Comparison of ENCODE assay signal across 8 cellular contexts in the genomic region with DNA sequence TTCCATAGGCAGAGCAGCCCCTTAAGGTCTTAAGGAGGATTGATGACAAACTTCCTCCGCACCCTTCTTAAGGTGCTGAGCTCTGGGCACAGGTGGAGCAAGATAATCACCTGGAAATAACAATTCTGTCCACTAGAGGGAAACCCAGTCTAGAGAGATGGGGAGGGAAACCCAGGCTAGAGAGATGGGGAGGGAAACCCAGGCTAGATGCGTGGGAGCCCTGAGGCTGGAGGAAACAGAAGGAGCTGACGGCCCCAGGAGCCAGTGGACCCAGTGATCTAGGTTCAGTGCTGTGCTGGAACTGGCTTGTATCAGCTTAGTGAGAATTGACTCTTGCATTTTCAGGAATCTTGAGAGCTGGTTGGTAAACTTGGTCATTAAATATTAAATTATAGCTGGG. TPM values are rescaled to one million over a fixed set of nuclear protein-coding genes. Genes with fewer than 3 reads are reported as not detected.
A peak's percentile ranks its signal among the peaks of the same experiment; 100 is the strongest.
DNase-seq lines count a peak whose midpoint lies in the region; TF ChIP-seq lines count a peak whose summit lies in the region.

No MANE protein-coding gene starts in this region.

- POLR2A ChIA-PET in PC-9 (lab: Charles Lee; ENCODE audit: unreplicated experiment) = interaction anchor here (0.5 to 0.6 kb wide), 2 partner anchors 116 to 790 kb away, joined by 3 to 6 read pairs; no protein-coding TSS in a partner anchor

- intact Hi-C loops in PC-9 (cut with micrococcal nuclease; ENCODE audit: unreplicated experiment) = loop anchor here (1.0 to 5.0 kb wide), 6 partner anchors 54 to 485 kb away; no protein-coding TSS in a partner anchor

- H3K4me1 ChIP-seq in PC-9 (replicated peaks; ENCODE audit: insufficient read depth) = no peaks in the 10 kb centered on the region

- peaks cover 6% of the 10 kb centered on the region for H3K4me1 Mint-ChIP-seq in glutamatergic neuron (ENCODE audit: low read depth, unreplicated experiment)

- H4K20me1 ChIP-seq in PC-9 (ENCODE audit: insufficient read depth) = no peaks in the 10 kb centered on the region

- no TSS peak for BruUV-seq in PC-9 (replicated peaks; lab: Mats Ljungman, UMichigan)

- H3K27ac Mint-ChIP-seq in glutamatergic neuron (ENCODE audit: unreplicated experiment) = no peak overlapping the region

- peak; percentile 73 for TF ChIP-seq CTCF in LNCaP clone FGC (IDR thresholded peaks at IDR 0.05; ENCODE audit: control insufficient read depth, extremely low read depth, insufficient read depth)
- peak; percentile 90 for TF ChIP-seq CTCF in PC-9 (conservative IDR thresholded peaks at IDR 0.05)
- TF ChIP-seq CTCF in glutamatergic neuron (IDR thresholded peaks at IDR 0.05; ENCODE audit: partially characterized antibody, unreplicated experiment) = peak; percentile 74

- H2AFZ ChIP-seq in PC-9 = no peak overlapping the region

- no peak overlapping the region for H3K4me2 ChIP-seq in PC-9

- H3K27ac ChIP-seq in PC-9 = no peak overlapping the region

- no peaks in the 10 kb centered on the region for H3K36me3 Mint-ChIP-seq in glutamatergic neuron (ENCODE audit: unreplicated experiment)

- H3K4me3 ChIP-seq in LNCaP clone FGC (ENCODE audit: low read depth, low read length) = no peak overlapping the region
- H3K4me3 ChIP-seq in PC-9 = no peak overlapping the region

- DNase-seq in activated naive CD4-positive, alpha-beta T cell treated with Interleukin-2 at 50 U/mL for 16 hours = peak; percentile 50
- no peak for DNase-seq in activated naive CD4-positive, alpha-beta T cell (lab: John Stamatoyannopoulos, UW)
- peak; percentile 46 for DNase-seq in LNCaP clone FGC (ENCODE audit: low read depth)
- DNase-seq in PC-9 = peak; percentile 54 to 61
- peak; percentile 9 for DNase-seq in activated effector memory CD4-positive, alpha-beta T cell treated with Interleukin-2 at 50 U/mL for 16 hours
- DNase-seq in glutamatergic neuron = no peak
- peak; percentile 22 for DNase-seq in pulmonary artery endothelial cell (ENCODE audit: low read depth, low spot score)
- DNase-seq in foreskin melanocyte = no peak

- H3K79me2 ChIP-seq in PC-9 (ENCODE audit: low read depth) = no peaks in the 10 kb centered on the region

- CTCF ChIA-PET in PC-9 (lab: Charles Lee) = interaction anchor here (0.5 to 1.7 kb wide), 24 partner anchors 9 to 419 kb away, joined by 3 to 33 read pairs (median 5); no protein-coding TSS in a partner anchor

- H3K27me3 Mint-ChIP-seq in glutamatergic neuron (ENCODE audit: unreplicated experiment) = peaks cover 6% of the 10 kb centered on the region

- no peaks in the 10 kb centered on the region for H3K9me2 ChIP-seq in PC-9 (ENCODE audit: insufficient read depth)

- H3K9me3 Mint-ChIP-seq in glutamatergic neuron (ENCODE audit: unreplicated experiment) = peaks cover 2% of the 10 kb centered on the region

- no peaks in the 10 kb centered on the region for H3K9me3 ChIP-seq in PC-9 (ENCODE audit: insufficient read depth, low read depth)

- H3F3A ChIP-seq in PC-9 (ENCODE audit: insufficient read depth, low read depth) = no peaks in the 10 kb centered on the region

- no peak overlapping the region for H3K4me3 Mint-ChIP-seq in glutamatergic neuron (ENCODE audit: unreplicated experiment)

- H3K36me3 ChIP-seq in PC-9 (ENCODE audit: low read depth) = no peaks in the 10 kb centered on the region

- H3K27me3 ChIP-seq in PC-9 (ENCODE audit: insufficient read depth, low read depth) = no peaks in the 10 kb centered on the region

RNA-seq across cellular contexts. Expression of a gene that starts 17.8 kb away (rescaled TPM):
- total RNA-seq in PC-9 (2021) = 3.8 and 6.2 TPM in 2 replicates
- total RNA-seq in glutamatergic neuron (ENCODE audit: unreplicated experiment) = 97.7 TPM
- 1.3 and 3.1 TPM in 2 replicates for total RNA-seq in pulmonary artery endothelial cell

RNA-seq across cellular contexts. Expression of a gene that starts 35.4 kb away (rescaled TPM):
- total RNA-seq in PC-9 (2021) (1.4 and 1.8 TPM in 2 replicates), glutamatergic neuron (ENCODE audit: unreplicated experiment) (5.6 TPM), pulmonary artery endothelial cell (2.7 and 2.9 TPM in 2 replicates)

RNA-seq across cellular contexts. Expression of a gene that starts 36.2 kb away (rescaled TPM):
- total RNA-seq in PC-9 (2021) (36.5 and 38.5 TPM in 2 replicates), glutamatergic neuron (ENCODE audit: unreplicated experiment) (35.5 TPM), pulmonary artery endothelial cell (25.7 and 30.5 TPM in 2 replicates)

Comparison
In these comparisons a context has a peak if more than half of its experiments do, and no peak if none do; other contexts are left out.
1. DNase-seq: peak in activated naive CD4-positive, alpha-beta T cell treated with Interleukin-2 at 50 U/mL for 16 hours (single experiment), LNCaP clone FGC (single experiment), PC-9 (2 of 2), activated effector memory CD4-positive, alpha-beta T cell treated with Interleukin-2 at 50 U/mL for 16 hours (single experiment) and pulmonary artery endothelial cell (single experiment); none in activated naive CD4-positive, alpha-beta T cell (0 of 4), glutamatergic neuron (single experiment) and foreskin melanocyte (single experiment).
2. RNA of a gene that starts 17.8 kb away (total RNA-seq): 97.7 TPM in glutamatergic neuron (single experiment); 3.8 to 6.2 TPM in PC-9 and 1.3 to 3.1 TPM in pulmonary artery endothelial cell; every median in the first group is over 10 times any median in the second.
3. Peak in every context shown above with its lines, with median percentiles within 50 percentile points of each other: CTCF ChIP-seq.